ENCODE assay signal across 9 cellular contexts in the genomic region with DNA sequence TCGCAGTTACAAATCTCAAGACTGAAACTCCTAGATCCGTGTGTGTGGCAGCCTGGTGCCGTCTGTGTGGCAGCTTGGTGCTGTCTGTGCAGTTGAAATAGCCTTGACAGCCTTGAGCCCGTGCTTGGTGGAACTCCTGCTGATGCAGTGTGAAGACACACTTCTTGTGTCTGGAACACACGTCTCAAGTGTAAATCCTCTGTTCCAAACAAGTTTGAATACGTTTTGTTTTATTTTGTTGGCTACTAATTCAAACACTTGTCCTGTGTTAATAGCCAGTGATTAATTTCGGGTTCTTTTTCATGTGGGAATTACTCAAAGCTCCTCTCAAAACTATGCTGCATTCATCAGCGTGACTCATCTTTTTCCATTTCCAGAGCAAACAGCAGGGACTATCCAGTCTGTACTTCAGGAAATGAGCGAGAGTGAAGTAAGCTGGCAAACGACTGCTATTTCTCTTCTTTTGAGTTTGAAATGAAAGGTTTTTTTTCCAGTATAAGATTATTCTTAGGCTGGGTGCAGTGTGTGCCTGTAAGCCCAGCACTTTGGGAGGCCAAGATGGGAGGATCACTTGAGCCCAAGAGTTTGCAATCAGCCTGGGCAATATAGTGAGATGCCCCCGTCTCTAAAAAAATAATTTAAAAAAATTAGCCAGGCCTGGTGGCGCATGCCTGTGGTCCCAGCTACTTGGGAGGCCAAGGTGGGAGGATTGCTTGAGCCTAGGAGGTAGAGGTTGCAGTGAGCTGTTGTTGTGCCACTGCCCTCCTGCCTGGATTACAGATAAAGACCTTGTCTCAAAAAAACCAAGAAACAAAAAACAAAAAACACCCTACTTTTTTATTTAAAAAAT.
DNase-seq lines count a peak whose midpoint lies in the region; ATAC-seq, FAIRE-seq and TF ChIP-seq lines count a peak whose summit lies in the region.
"Had no signal": no experiment of that assay in that cellular context is flagged by ENCODE, and none has a peak within 500 bp of the region (broad histone marks: within the 10 kb centered on the region; RNA-seq: fewer than 3 reads in every experiment).

No MANE protein-coding gene starts in this region.

- H4K20me1 ChIP-seq in GM23248 (ENCODE audit: insufficient read depth): no peaks in the 10 kb centered on the region
- H4K20me1 ChIP-seq in astrocyte (ENCODE audit: insufficient read depth, low read length): no peaks in the 10 kb centered on the region

- peak overlapping the region; percentile 27 for H3K9ac ChIP-seq in GM23248
- H3K9ac ChIP-seq in astrocyte (ENCODE audit: low read length): peak overlapping the region; percentile 73

- in situ Hi-C loops in GM23248 (cut with MboI): no loop called here

- H3K27me3 ChIP-seq in GM23248 (replicated peaks; ENCODE audit: insufficient read depth) (peaks cover 40% of the 10 kb centered on the region), astrocyte (ENCODE audit: insufficient read depth, low read length) (no peaks in the 10 kb centered on the region), ascending aorta (no peaks in the 10 kb centered on the region)

- peaks cover 18% of the 10 kb centered on the region for H3K4me1 ChIP-seq in GM23248 (ENCODE audit: insufficient read depth)
- peaks cover 18% of the 10 kb centered on the region for H3K4me1 ChIP-seq in astrocyte (ENCODE audit: insufficient read depth, low read length)
- no peaks in the 10 kb centered on the region for H3K4me1 ChIP-seq in ascending aorta

- no peaks in the 10 kb centered on the region for H3K36me3 ChIP-seq in GM23248 (ENCODE audit: low read depth)
- no peaks in the 10 kb centered on the region for H3K36me3 ChIP-seq in astrocyte (ENCODE audit: insufficient read depth, low read length)
- no peaks in the 10 kb centered on the region for H3K36me3 ChIP-seq in ascending aorta

- peaks cover 3% of the 10 kb centered on the region for H3K36me3 Mint-ChIP-seq in astrocyte (ENCODE audit: low read depth, unreplicated experiment)
- H3K36me3 Mint-ChIP-seq: activated naive CD4-positive, alpha-beta T cell treated with anti-CD3 and anti-CD28 coated beads, Interleukin-2, amount 10 ng/mL, durations not matched to agents 7 days and 5 days had no signal

- H3K27ac Mint-ChIP-seq in astrocyte (ENCODE audit: unreplicated experiment): peak overlapping the region; percentile 93
- H3K27ac Mint-ChIP-seq: activated naive CD4-positive, alpha-beta T cell treated with anti-CD3 and anti-CD28 coated beads, Interleukin-2, amount 10 ng/mL, durations not matched to agents 7 days and 5 days had no signal

- no peaks in the 10 kb centered on the region for H3K9me2 ChIP-seq in GM23248 (ENCODE audit: insufficient read depth)

- H3K4me2 ChIP-seq in GM23248 (ENCODE audit: unreplicated experiment) (peak overlapping the region; percentile 80), astrocyte (ENCODE audit: low read length) (peak overlapping the region; percentile 79)

- H3K9me3 Mint-ChIP-seq in astrocyte (ENCODE audit: unreplicated experiment): peaks cover 4% of the 10 kb centered on the region

- H3K79me2 ChIP-seq in GM23248 (ENCODE audit: insufficient read depth): no peaks in the 10 kb centered on the region
- no peaks in the 10 kb centered on the region for H3K79me2 ChIP-seq in astrocyte (ENCODE audit: insufficient read depth, low read length)

- H3F3A ChIP-seq in GM23248 (ENCODE audit: insufficient read depth): peaks cover 20% of the 10 kb centered on the region; the same call in 1 of the 2 replicates

- H3K27me3 Mint-ChIP-seq in astrocyte (ENCODE audit: low read depth, unreplicated experiment): no peaks in the 10 kb centered on the region

- DNase-seq in GM23248 (peak; percentile 97), astrocyte (ENCODE audit: low read depth) (peak; percentile 99), kidney tubule cell (ENCODE audit: low spot score) (peak; percentile 98), ascending aorta (ENCODE audit: low spot score in 2 of 2) (no peak), cerebellum (ENCODE audit: low spot score) (no peak)
- DNase-seq: activated naive CD4-positive, alpha-beta T cell treated with anti-CD3 and anti-CD28 coated beads, Interleukin-2, amount 10 ng/mL, durations not matched to agents 7 days and 5 days had no signal

- peaks cover 9% of the 10 kb centered on the region for H3K4me1 Mint-ChIP-seq in astrocyte (ENCODE audit: low read depth, unreplicated experiment)
- H3K4me1 Mint-ChIP-seq: activated naive CD4-positive, alpha-beta T cell treated with anti-CD3 and anti-CD28 coated beads, Interleukin-2, amount 10 ng/mL, durations not matched to agents 7 days and 5 days had no signal

- peak; percentile 98 for FAIRE-seq in A204.1 (lab: Jason Lieb, UNC)
- peak; percentile 98 for FAIRE-seq in astrocyte (lab: Jason Lieb, UNC)

- WGBS in GM23248 (ENCODE audit: low coverage in 1 of 2, low lambda C conversion rate in 2 of 2, missing lambda C conversion rate in 2 of 2), 2 experiments: 10% methylated on average over 12 of the region's 12 CpGs

- H3K4me3 ChIP-seq in GM23248 (peak overlapping the region; percentile 46), astrocyte (ENCODE audit: insufficient read depth, low read depth, low read length) (peak overlapping the region; percentile 4), ascending aorta (no peak overlapping the region)

- TF ChIP-seq CTCF in astrocyte (IDR thresholded peaks at IDR 0.05; ENCODE audit: insufficient read depth, low read depth, low read length) (no peak), ascending aorta (IDR thresholded peaks at IDR 0.05) (no peak)

- H3K4me3 Mint-ChIP-seq in astrocyte (ENCODE audit: unreplicated experiment): peak overlapping the region; percentile 57
- H3K4me3 Mint-ChIP-seq: activated naive CD4-positive, alpha-beta T cell treated with anti-CD3 and anti-CD28 coated beads, Interleukin-2, amount 10 ng/mL, durations not matched to agents 7 days and 5 days had no signal

- H3K9me3 ChIP-seq in GM23248 (ENCODE audit: low read depth) (no peaks in the 10 kb centered on the region), astrocyte (ENCODE audit: insufficient read depth, low read depth, low read length) (no peaks in the 10 kb centered on the region), ascending aorta (no peaks in the 10 kb centered on the region)

- ATAC-seq in GM18867 (IDR thresholded peaks at IDR 0.05; ENCODE audit: unreplicated experiment) (no peak), HG03432 (IDR thresholded peaks at IDR 0.05; ENCODE audit: unreplicated experiment) (no peak)

- intact Hi-C loops in ascending aorta (cut with DNase I): no loop called here

- H2AFZ ChIP-seq in GM23248 (no peak overlapping the region), astrocyte (ENCODE audit: low read depth, low read length) (peak overlapping the region; percentile 43)

- peak overlapping the region; percentile 61 for H3K27ac ChIP-seq in GM23248
- peak overlapping the region; percentile 92 for H3K27ac ChIP-seq in astrocyte (ENCODE audit: low read depth, low read length)
- peak overlapping the region in 1 of 2 donors; percentile 51 for H3K27ac ChIP-seq in ascending aorta

Comparison
In these comparisons a context has a peak if more than half of its experiments do, and no peak if none do; other contexts are left out.
1. DNase-seq: peak in GM23248 (single experiment), astrocyte (single experiment) and kidney tubule cell (single experiment); none in ascending aorta (0 of 2) and cerebellum (single experiment).
2. H3K4me3 ChIP-seq: peak in GM23248 (single experiment) and astrocyte (single experiment); none in ascending aorta (0 of 2).